ENCODE assay signal across 23 cellular contexts in the genomic region with DNA sequence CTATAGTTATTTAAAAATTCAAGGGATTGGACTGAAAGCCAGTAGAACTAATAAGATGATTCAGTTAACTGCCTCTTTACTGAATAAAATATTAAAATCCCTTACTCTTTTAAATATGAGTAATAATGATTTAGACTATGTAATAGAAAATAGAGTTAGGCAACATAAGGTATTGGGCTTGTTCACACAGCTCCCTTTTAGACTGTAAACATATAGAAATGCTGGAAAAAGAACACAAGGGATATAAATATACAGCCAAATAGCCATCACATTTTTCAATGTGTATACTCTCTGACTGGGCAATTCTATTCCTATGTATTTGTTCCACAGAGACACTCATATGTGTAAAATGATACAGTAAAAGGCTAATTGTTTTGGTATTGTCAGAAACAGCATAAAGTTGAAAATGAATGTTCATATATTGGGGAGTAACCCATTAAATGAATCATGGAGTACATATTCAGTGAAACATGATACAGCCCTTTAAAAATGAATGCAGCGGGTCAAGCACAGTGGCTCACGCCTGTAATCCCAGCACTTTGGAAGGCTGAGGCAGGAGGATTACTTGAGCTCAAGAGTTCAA.
"Had no signal": no experiment of that assay in that cellular context is flagged by ENCODE, and none has a peak within 500 bp of the region (broad histone marks: within the 10 kb centered on the region; RNA-seq: fewer than 3 reads in every experiment).

No MANE protein-coding gene starts in this region.

- H3K27me3 ChIP-seq: breast epithelium had no signal

- H3K9me3 Mint-ChIP-seq: activated CD4-positive, alpha-beta memory T cell treated with anti-CD3 and anti-CD28 coated beads, Interleukin-2, amount 10 ng/mL, durations not matched to agents 7 days and 5 days; activated naive CD4-positive, alpha-beta T cell treated with anti-CD3 and anti-CD28 coated beads, Interleukin-2, amount 50 U/mL, for 24 hours had no signal

- H3K4me1 Mint-ChIP-seq: activated CD4-positive, alpha-beta memory T cell treated with anti-CD3 and anti-CD28 coated beads, Interleukin-2, amount 10 ng/mL, durations not matched to agents 7 days and 5 days; activated naive CD4-positive, alpha-beta T cell treated with anti-CD3 and anti-CD28 coated beads, Interleukin-2, amount 50 U/mL, for 24 hours; T-cell had no signal

- ATAC-seq: Right ventricle myocardium inferior, T-cell had no signal

- H3K27ac Mint-ChIP-seq: activated CD4-positive, alpha-beta memory T cell treated with anti-CD3 and anti-CD28 coated beads, Interleukin-2, amount 10 ng/mL, durations not matched to agents 7 days and 5 days; activated naive CD4-positive, alpha-beta T cell treated with anti-CD3 and anti-CD28 coated beads, Interleukin-2, amount 50 U/mL, for 24 hours; T-cell had no signal

- DNase-seq: activated CD4-positive, alpha-beta memory T cell treated with anti-CD3 and anti-CD28 coated beads, Interleukin-2, amount 10 ng/mL, durations not matched to agents 7 days and 5 days; activated CD4-positive, alpha-beta T cell treated with anti-CD3 and anti-CD28 coated beads, Interleukin-2, amount 50 U/mL, for 1 hour; activated CD4-positive, CD25-positive, alpha-beta regulatory T cell; activated effector memory CD4-positive, alpha-beta T cell treated with Interleukin-2 at 50 U/mL for 16 hours; activated naive CD4-positive, alpha-beta T cell; activated T-cell treated with anti-CD3 and anti-CD28 coated beads for 4 hours; aorta; central memory CD4-positive, alpha-beta T cell; NCI-H1048; NCI-H146; NCI-H187 treated with DMSO at 0.1 percent for 48 hours; NCI-H2081 treated with DMSO at 0.1 percent for 48 hours; NCI-H345; NCI-H510A; NCI-H526 treated with DMSO at 0.1 percent for 48 hours; NCI-H82; T-cell; T-helper 2 cell had no signal

- H3K27me3 Mint-ChIP-seq: activated CD4-positive, alpha-beta memory T cell treated with anti-CD3 and anti-CD28 coated beads, Interleukin-2, amount 10 ng/mL, durations not matched to agents 7 days and 5 days; activated naive CD4-positive, alpha-beta T cell treated with anti-CD3 and anti-CD28 coated beads, Interleukin-2, amount 50 U/mL, for 24 hours; T-cell had no signal

- H3K4me3 Mint-ChIP-seq: activated CD4-positive, alpha-beta memory T cell treated with anti-CD3 and anti-CD28 coated beads, Interleukin-2, amount 10 ng/mL, durations not matched to agents 7 days and 5 days; activated naive CD4-positive, alpha-beta T cell treated with anti-CD3 and anti-CD28 coated beads, Interleukin-2, amount 50 U/mL, for 24 hours; T-cell had no signal

- H3K36me3 ChIP-seq: breast epithelium had no signal

- H3K4me1 ChIP-seq: breast epithelium had no signal

- H3K9me3 ChIP-seq: breast epithelium had no signal

- H3K4me3 ChIP-seq: breast epithelium, SK-N-MC had no signal

- H3K27ac ChIP-seq: breast epithelium, SK-N-MC, VCaP had no signal
